Comparison of ENCODE assay signal across 15 cellular contexts in the genomic region with DNA sequence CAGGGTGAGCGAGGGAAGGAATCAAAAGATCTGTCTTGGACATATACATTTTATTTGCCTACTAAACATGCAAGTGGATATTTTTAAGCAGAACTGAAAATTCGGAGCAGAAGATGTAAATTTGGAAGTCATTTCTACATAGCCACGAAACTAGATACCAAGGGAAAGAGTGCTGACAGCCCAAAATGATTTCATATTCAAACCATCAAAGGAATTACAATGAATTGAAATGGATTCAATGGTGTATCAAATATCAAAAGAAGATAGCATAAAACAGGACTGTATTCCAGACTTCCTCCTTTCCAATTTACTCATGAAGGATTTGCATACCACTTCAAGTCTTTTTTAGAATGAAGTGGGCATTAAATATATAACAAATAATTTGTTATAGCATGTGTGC.
"Had no signal": no experiment of that assay in that cellular context is flagged by ENCODE, and none has a peak within 500 bp of the region (broad histone marks: within the 10 kb centered on the region; RNA-seq: fewer than 3 reads in every experiment).

No MANE protein-coding gene starts in this region.

- H3K27ac ChIP-seq: neutrophil, skin epidermis, thyroid gland, uterus had no signal

- DNase-seq: activated CD4-positive, alpha-beta T cell treated with anti-CD3 and anti-CD28 coated beads for 1 hour; activated CD4-positive, alpha-beta T cell treated with anti-CD3 and anti-CD28 coated beads, Interleukin-2, amount 50 U/mL, for 48 hours; activated CD8-positive, alpha-beta memory T cell treated with anti-CD3 and anti-CD28 coated beads, Interleukin-2, amount 10 ng/mL, durations not matched to agents 7 days and 5 days; activated effector memory CD4-positive, alpha-beta T cell treated with Interleukin-2 at 50 U/mL for 16 hours; activated T-cell treated with anti-CD3 and anti-CD28 coated beads, Interleukin-2, amount 50 U/mL, for 24 hours; amniotic stem cell; effector memory CD4-positive, alpha-beta T cell; glutamatergic neuron; mammary epithelial cell; naive thymus-derived CD4-positive, alpha-beta T cell; posterior cingulate gyrus; thyroid gland; uterus had no signal

- H3K4me3 ChIP-seq: skin epidermis, thyroid gland, uterus had no signal

- H3K9me3 ChIP-seq: neutrophil, thyroid gland, uterus had no signal

- ATAC-seq: activated CD8-positive, alpha-beta memory T cell treated with anti-CD3 and anti-CD28 coated beads, Interleukin-2, amount 10 ng/mL, durations not matched to agents 7 days and 5 days; naive thymus-derived CD4-positive, alpha-beta T cell had no signal

- H3K4me1 ChIP-seq: thyroid gland, uterus had no signal

- H3K27me3 ChIP-seq: neutrophil, thyroid gland, uterus had no signal

- H3K36me3 ChIP-seq: neutrophil, thyroid gland, uterus had no signal
